10 cellular contexts compared by ENCODE assay signal in the genomic region with DNA sequence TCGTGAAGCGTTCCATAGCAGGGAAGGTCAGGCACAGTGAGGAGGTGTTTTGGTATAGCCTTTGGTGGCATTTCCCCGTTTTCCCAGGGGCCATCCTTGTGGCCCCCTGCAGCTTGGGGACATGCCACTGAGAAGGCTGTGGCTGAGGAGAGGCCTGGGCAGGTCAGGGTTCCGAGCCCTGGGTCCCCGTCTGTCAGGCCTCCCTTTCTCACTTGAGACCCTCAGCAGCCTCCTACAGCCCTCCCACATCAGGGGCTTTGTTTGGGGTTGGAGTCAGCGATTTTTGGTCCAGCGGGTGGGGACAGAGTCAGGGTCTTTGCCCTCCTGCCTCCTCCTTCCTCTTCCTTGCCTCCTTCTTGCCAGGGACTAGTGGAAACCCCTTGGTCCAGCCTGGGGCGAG. TPM values are rescaled to one million over a fixed set of nuclear protein-coding genes. Genes with fewer than 3 reads are reported as not detected.
A peak's percentile ranks its signal among the peaks of the same experiment; 100 is the strongest.
DNase-seq lines count a peak whose midpoint lies in the region; ATAC-seq and TF ChIP-seq lines count a peak whose summit lies in the region.
"Had no signal": no experiment of that assay in that cellular context is flagged by ENCODE, and none has a peak within 500 bp of the region (broad histone marks: within the 10 kb centered on the region; RNA-seq: fewer than 3 reads in every experiment).

No MANE protein-coding gene starts in this region.

- no peak overlapping the region for H3K18ac ChIP-seq in mesendoderm (ENCODE audit: low read length)

- H3K9me3 Mint-ChIP-seq in activated naive CD4-positive, alpha-beta T cell treated with anti-CD3 and anti-CD28 coated beads for 36 hours: no peaks in the 10 kb centered on the region
- H3K9me3 Mint-ChIP-seq in activated naive CD8-positive, alpha-beta T cell (ENCODE audit: low read depth): no peaks in the 10 kb centered on the region

- no peaks in the 10 kb centered on the region for H3K79me2 ChIP-seq in mesendoderm (ENCODE audit: control insufficient read depth, insufficient read depth, low read length)

- no peak overlapping the region for H2BK15ac ChIP-seq in mesendoderm (replicated peaks; ENCODE audit: low read depth)

- H3K36me3 ChIP-seq in mesendoderm (ENCODE audit: control insufficient read depth, insufficient read depth, low read length) (no peaks in the 10 kb centered on the region), thoracic aorta (peaks cover 3% of the 10 kb centered on the region)

- H2AK5ac ChIP-seq in mesendoderm (ENCODE audit: low read length): no peak overlapping the region

- peak overlapping the region; percentile 34 for H3K27ac ChIP-seq in mesendoderm (ENCODE audit: low read depth, low read length)
- H3K27ac ChIP-seq in thoracic aorta: peak overlapping the region; percentile 88 to 95

- H3K4me1 ChIP-seq in mesendoderm (ENCODE audit: control insufficient read depth, low read depth, low read length) (peaks cover 2% of the 10 kb centered on the region), thoracic aorta (ENCODE audit: control insufficient read depth in 1 of 2, low read depth in 2 of 2) (peaks cover 37 to 69% of the 10 kb centered on the region in 2 donors)

- no peak overlapping the region for H3K56ac ChIP-seq in mesendoderm (ENCODE audit: low read length)

- H3K27me3 Mint-ChIP-seq in activated naive CD4-positive, alpha-beta T cell treated with anti-CD3 and anti-CD28 coated beads for 36 hours (ENCODE audit: low read depth): no peaks in the 10 kb centered on the region
- H3K27me3 Mint-ChIP-seq in activated naive CD8-positive, alpha-beta T cell: no peaks in the 10 kb centered on the region

- intact Hi-C loops in activated naive CD4-positive, alpha-beta T cell treated with anti-CD3 and anti-CD28 coated beads for 36 hours (cut with micrococcal nuclease): no loop called here

- no peak overlapping the region for H2BK5ac ChIP-seq in mesendoderm (ENCODE audit: low read length)

- ATAC-seq in thoracic aorta (ENCODE audit: insufficient number of reproducible peaks, low FRiP score, low read depth) (no peak), HG03095 (IDR thresholded peaks at IDR 0.05; ENCODE audit: unreplicated experiment) (no peak), left lobe of liver (no peak)

- H3K27ac Mint-ChIP-seq in activated naive CD4-positive, alpha-beta T cell treated with anti-CD3 and anti-CD28 coated beads for 36 hours: peak overlapping the region; percentile 96
- H3K27ac Mint-ChIP-seq in activated naive CD8-positive, alpha-beta T cell: peak overlapping the region; percentile 94

- no peak for DNase-seq in activated naive CD4-positive, alpha-beta T cell treated with anti-CD3 and anti-CD28 coated beads for 36 hours
- no peak for DNase-seq in activated naive CD4-positive, alpha-beta T cell treated with Interleukin-2 at 50 U/mL for 16 hours
- DNase-seq in mesendoderm: no peak
- no peak for DNase-seq in thoracic aorta (ENCODE audit: low spot score)
- no peak for DNase-seq in middle frontal gyrus (ENCODE audit: extremely low spot score, low spot score)
- DNase-seq in left lobe of liver (ENCODE audit: low spot score): no peak
- DNase-seq: DND-41, NCI-H2107 had no signal

- H2BK120ac ChIP-seq in mesendoderm (ENCODE audit: low read depth, low read length): no peak overlapping the region

- peak overlapping the region; percentile 42 for H3K4me3 Mint-ChIP-seq in activated naive CD4-positive, alpha-beta T cell treated with anti-CD3 and anti-CD28 coated beads for 36 hours
- H3K4me3 Mint-ChIP-seq in activated naive CD8-positive, alpha-beta T cell: peak overlapping the region; percentile 85

- no peaks in the 10 kb centered on the region for H3K79me1 ChIP-seq in mesendoderm (ENCODE audit: low read length)

- H3K23ac ChIP-seq in mesendoderm (ENCODE audit: low read length): no peak overlapping the region

- no peak for TF ChIP-seq CTCF in thoracic aorta (IDR thresholded peaks at IDR 0.05)

- H3K4me2 ChIP-seq in mesendoderm (ENCODE audit: low read length): no peak overlapping the region

- H4K5ac ChIP-seq in mesendoderm (ENCODE audit: low read length): no peak overlapping the region

- no CpG with 5 or more reads among the region's 8 CpGs for WGBS in mesendoderm (ENCODE audit: extremely low coverage, insufficient coverage, low lambda C conversion rate)

- CTCF ChIA-PET in activated naive CD4-positive, alpha-beta T cell treated with anti-CD3 and anti-CD28 coated beads for 36 hours (lab: Charles Lee): interaction anchor here (0.7 to 4.6 kb wide), 12 partner anchors 8 to 190 kb away, joined by 3 to 48 read pairs (median 5); no protein-coding TSS in a partner anchor

- H3K4ac ChIP-seq in mesendoderm (ENCODE audit: low read depth, low read length): no peak overlapping the region

- H3K9ac ChIP-seq in mesendoderm (ENCODE audit: low read length): no peak overlapping the region

- H3K4me1 Mint-ChIP-seq in activated naive CD4-positive, alpha-beta T cell treated with anti-CD3 and anti-CD28 coated beads for 36 hours (ENCODE audit: low read depth): peaks cover 89% of the 10 kb centered on the region
- peaks cover 91% of the 10 kb centered on the region for H3K4me1 Mint-ChIP-seq in activated naive CD8-positive, alpha-beta T cell (ENCODE audit: low read depth)

- no peaks in the 10 kb centered on the region for H3K9me3 ChIP-seq in thoracic aorta

- H3K27me3 ChIP-seq in mesendoderm (ENCODE audit: insufficient read depth, low read length, poor library complexity): no peaks in the 10 kb centered on the region
- no peaks in the 10 kb centered on the region for H3K27me3 ChIP-seq in thoracic aorta (replicated peaks; ENCODE audit: insufficient read depth)

- peaks cover 8% of the 10 kb centered on the region for H3K36me3 Mint-ChIP-seq in activated naive CD4-positive, alpha-beta T cell treated with anti-CD3 and anti-CD28 coated beads for 36 hours (ENCODE audit: low read depth)
- H3K36me3 Mint-ChIP-seq in activated naive CD8-positive, alpha-beta T cell: no peaks in the 10 kb centered on the region

- no peak overlapping the region for H4K8ac ChIP-seq in mesendoderm (ENCODE audit: low read depth, low read length)

- no peak overlapping the region for H3K4me3 ChIP-seq in mesendoderm (ENCODE audit: low read length)
- no peak overlapping the region for H3K4me3 ChIP-seq in thoracic aorta

RNA-seq across cellular contexts. Expression of a gene that starts 22.2 kb away (rescaled TPM):
- total RNA-seq in activated naive CD4-positive, alpha-beta T cell treated with anti-CD3 and anti-CD28 coated beads for 36 hours: 10 to 100 TPM; 19.1 to 19.7 TPM
- polyA plus RNA-seq in mesendoderm (2013, experiment 1 of 2): 11.7 TPM
- polyA plus RNA-seq in mesendoderm (2013, experiment 2 of 2): 11.7 TPM
- total RNA-seq in thoracic aorta (10 to 100 TPM; 35.2 to 55.2 TPM), left lobe of liver (23.4 TPM)

RNA-seq across cellular contexts. Expression of a gene that starts 51.0 kb away (rescaled TPM):
- 1 to 10 TPM; 4.9 to 6.3 TPM for total RNA-seq in activated naive CD4-positive, alpha-beta T cell treated with anti-CD3 and anti-CD28 coated beads for 36 hours
- 7.7 TPM for polyA plus RNA-seq in mesendoderm (2013, experiment 1 of 2)
- 7.4 TPM for polyA plus RNA-seq in mesendoderm (2013, experiment 2 of 2)
- total RNA-seq in thoracic aorta (10 to 100 TPM; 21.0 to 26.0 TPM), left lobe of liver (39.4 TPM)
